ENCODE assay signal across 8 cellular contexts in the genomic region with DNA sequence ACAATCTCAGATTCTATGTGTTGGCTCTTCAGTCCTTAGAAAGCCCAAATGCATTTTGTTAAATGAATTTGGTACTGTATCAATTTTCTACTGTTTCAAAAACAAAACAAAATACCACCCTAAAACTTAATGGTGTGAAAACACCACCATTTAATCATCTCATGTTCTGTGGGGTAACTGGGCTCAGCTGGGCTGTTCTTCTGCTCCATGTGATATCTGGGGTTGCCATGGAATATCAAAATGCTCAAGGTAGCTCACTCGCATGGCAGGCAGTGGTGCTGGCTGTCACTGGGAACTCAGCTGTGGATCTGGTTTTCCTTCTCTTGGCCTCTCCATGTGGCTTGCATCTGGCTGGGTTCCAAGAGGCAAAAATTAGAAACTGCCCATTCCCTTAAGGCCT.
"Had no signal": no experiment of that assay in that cellular context is flagged by ENCODE, and none has a peak within 500 bp of the region (broad histone marks: within the 10 kb centered on the region; RNA-seq: fewer than 3 reads in every experiment).

No MANE protein-coding gene starts in this region.

- FAIRE-seq: G401.6, GM12878, GM12891, GM12892, GM18507, GM19239 had no signal

- H3K4me3 ChIP-seq: GM12878 had no signal

- ATAC-seq: GM12878 had no signal

- DNase-seq: GDM1, GF-D8 had no signal
